ENCODE assay signal across 18 cellular contexts in the genomic region with DNA sequence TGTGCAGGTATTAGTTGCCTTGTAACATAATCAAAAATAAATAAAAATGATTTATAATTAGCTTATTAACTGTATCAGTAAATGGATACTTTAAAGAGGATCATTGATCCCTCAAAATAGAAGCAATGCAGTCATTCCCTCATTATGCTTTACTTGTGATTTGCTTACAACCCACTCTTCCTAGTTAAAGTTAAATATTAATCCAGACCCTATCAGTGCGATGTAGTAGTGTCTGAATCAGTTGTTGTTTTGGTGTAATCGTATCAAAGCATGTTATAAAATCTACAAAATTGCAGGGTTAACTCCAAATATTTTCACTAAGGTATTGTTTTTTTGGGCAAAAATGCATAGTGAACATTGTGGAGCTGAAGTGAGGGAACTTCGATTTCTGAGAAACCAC. TPM values are rescaled to one million over a fixed set of nuclear protein-coding genes. Genes with fewer than 3 reads are reported as not detected.
A peak's percentile ranks its signal among the peaks of the same experiment; 100 is the strongest.
DNase-seq lines count a peak whose midpoint lies in the region; ATAC-seq and TF ChIP-seq lines count a peak whose summit lies in the region.
"Had no signal": no experiment of that assay in that cellular context is flagged by ENCODE, and none has a peak within 500 bp of the region (broad histone marks: within the 10 kb centered on the region; RNA-seq: fewer than 3 reads in every experiment).

No MANE protein-coding gene starts in this region.

- TF ChIP-seq CTCF in RWPE2 (IDR thresholded peaks at IDR 0.05; ENCODE audit: poor library complexity, severe bottlenecking): no peak
- no peak for TF ChIP-seq CTCF in type B pancreatic cell (conservative IDR thresholded peaks at IDR 0.05)

- no peaks in the 10 kb centered on the region for H3K9me3 ChIP-seq in RWPE2 (ENCODE audit: severe bottlenecking)
- H3K9me3 ChIP-seq: HAP-1, upper lobe of right lung had no signal

- H3K4me2 ChIP-seq in mesendoderm (ENCODE audit: low read length): no peak overlapping the region

- peaks cover 3% of the 10 kb centered on the region for H3K36me3 Mint-ChIP-seq in activated naive CD4-positive, alpha-beta T cell treated with anti-CD3 and anti-CD28 coated beads, Interleukin-2, amount 50 U/mL, for 24 hours
- peaks cover 9% of the 10 kb centered on the region for H3K36me3 Mint-ChIP-seq in type B pancreatic cell

- no peak for DNase-seq in activated naive CD4-positive, alpha-beta T cell treated with anti-CD3 and anti-CD28 coated beads, Interleukin-2, amount 50 U/mL, for 16 hours
- DNase-seq in RWPE2 (ENCODE audit: low spot score) (no peak), kidney glomerular epithelial cell (lab: John Stamatoyannopoulos, UW) (peak; percentile 47), type B pancreatic cell (ENCODE audit: extremely low spot score, unreplicated experiment) (no peak), glomerular visceral epithelial cell (ENCODE audit: extremely low spot score) (no peak), NCI-H1092 treated with DMSO at 0.1 percent for 48 hours (lab: John Stamatoyannopoulos, UW) (no peak), mesendoderm (no peak)
- DNase-seq: ACHN; activated CD4-positive, alpha-beta T cell treated with anti-CD3 and anti-CD28 coated beads, Interleukin-2, amount 50 U/mL, for 1 hour; activated CD8-positive, alpha-beta memory T cell treated with anti-CD3 and anti-CD28 coated beads, Interleukin-2, amount 50 U/mL, for 48 hours; DMS153; GDM1; naive thymus-derived CD8-positive, alpha-beta T cell had no signal

- H4K5ac ChIP-seq in mesendoderm (ENCODE audit: low read length): no peak overlapping the region

- H3K4me1 ChIP-seq in RWPE2 (ENCODE audit: insufficient read depth, poor library complexity, severe bottlenecking): peaks cover 28% of the 10 kb centered on the region
- no peaks in the 10 kb centered on the region for H3K4me1 ChIP-seq in mesendoderm (ENCODE audit: control insufficient read depth, low read depth, low read length)

- H3K36me3 ChIP-seq in RWPE2 (ENCODE audit: low read depth) (peaks cover 14% of the 10 kb centered on the region), mesendoderm (ENCODE audit: control insufficient read depth, insufficient read depth, low read length) (no peaks in the 10 kb centered on the region)
- H3K36me3 ChIP-seq: upper lobe of right lung had no signal

- H3K27ac ChIP-seq in RWPE2 (ENCODE audit: poor library complexity, severe bottlenecking) (peak overlapping the region; percentile 84), mesendoderm (ENCODE audit: low read depth, low read length) (no peak overlapping the region)
- H3K27ac ChIP-seq: upper lobe of right lung had no signal

- H3K27ac Mint-ChIP-seq in activated naive CD4-positive, alpha-beta T cell treated with anti-CD3 and anti-CD28 coated beads, Interleukin-2, amount 50 U/mL, for 24 hours: peak overlapping the region; percentile 76
- peak overlapping the region; percentile 27 for H3K27ac Mint-ChIP-seq in type B pancreatic cell
- H3K27ac Mint-ChIP-seq: activated naive CD4-positive, alpha-beta T cell treated with anti-CD3 and anti-CD28 coated beads for 36 hours had no signal

- no peak overlapping the region for H2AK5ac ChIP-seq in mesendoderm (ENCODE audit: low read length)

- H3K18ac ChIP-seq in mesendoderm (ENCODE audit: low read length): no peak overlapping the region

- no peak overlapping the region for H3K4ac ChIP-seq in mesendoderm (ENCODE audit: low read depth, low read length)

- WGBS in mesendoderm (ENCODE audit: extremely low coverage, insufficient coverage, low lambda C conversion rate): no CpG with 5 or more reads among the region's 3 CpGs

- peaks cover 81% of the 10 kb centered on the region for H3K79me2 ChIP-seq in mesendoderm (ENCODE audit: control insufficient read depth, insufficient read depth, low read length)

- H3K9ac ChIP-seq in mesendoderm (ENCODE audit: low read length): no peak overlapping the region

- no peaks in the 10 kb centered on the region for H3K27me3 Mint-ChIP-seq in activated naive CD4-positive, alpha-beta T cell treated with anti-CD3 and anti-CD28 coated beads, Interleukin-2, amount 50 U/mL, for 24 hours
- H3K27me3 Mint-ChIP-seq in type B pancreatic cell: no peaks in the 10 kb centered on the region
- H3K27me3 Mint-ChIP-seq: naive thymus-derived CD8-positive, alpha-beta T cell had no signal

- no peak overlapping the region for H2BK15ac ChIP-seq in mesendoderm (replicated peaks; ENCODE audit: low read depth)

- no peak overlapping the region for H3K4me3 Mint-ChIP-seq in activated naive CD4-positive, alpha-beta T cell treated with anti-CD3 and anti-CD28 coated beads, Interleukin-2, amount 50 U/mL, for 24 hours
- H3K4me3 Mint-ChIP-seq in type B pancreatic cell: peak overlapping the region; percentile 58
- H3K4me3 Mint-ChIP-seq: activated naive CD4-positive, alpha-beta T cell treated with anti-CD3 and anti-CD28 coated beads for 36 hours; CD14-positive monocyte had no signal

- H2BK120ac ChIP-seq in mesendoderm (ENCODE audit: low read depth, low read length): no peak overlapping the region

- no peak overlapping the region for H3K56ac ChIP-seq in mesendoderm (ENCODE audit: low read length)

- no peak overlapping the region for H4K8ac ChIP-seq in mesendoderm (ENCODE audit: low read depth, low read length)

- no peak overlapping the region for H3K23ac ChIP-seq in mesendoderm (ENCODE audit: low read length)

- H3K9me3 Mint-ChIP-seq in activated naive CD4-positive, alpha-beta T cell treated with anti-CD3 and anti-CD28 coated beads, Interleukin-2, amount 50 U/mL, for 24 hours: no peaks in the 10 kb centered on the region
- no peaks in the 10 kb centered on the region for H3K9me3 Mint-ChIP-seq in type B pancreatic cell
- H3K9me3 Mint-ChIP-seq: activated naive CD4-positive, alpha-beta T cell treated with anti-CD3 and anti-CD28 coated beads for 36 hours; CD14-positive monocyte; naive thymus-derived CD8-positive, alpha-beta T cell had no signal

- ATAC-seq in RWPE2 (ENCODE audit: low read depth): no peak
- ATAC-seq: naive thymus-derived CD8-positive, alpha-beta T cell had no signal

- H3K4me3 ChIP-seq in RWPE2 (ENCODE audit: severe bottlenecking) (no peak overlapping the region), mesendoderm (ENCODE audit: low read length) (no peak overlapping the region)
- H3K4me3 ChIP-seq: HAP-1, upper lobe of right lung had no signal

- H3K27me3 ChIP-seq in RWPE2 (ENCODE audit: insufficient read depth, poor library complexity, severe bottlenecking) (no peaks in the 10 kb centered on the region), mesendoderm (ENCODE audit: insufficient read depth, low read length, poor library complexity) (no peaks in the 10 kb centered on the region)
- H3K27me3 ChIP-seq: upper lobe of right lung had no signal

- peaks cover 51% of the 10 kb centered on the region for H3K79me1 ChIP-seq in mesendoderm (ENCODE audit: low read length)

- H3K4me1 Mint-ChIP-seq in activated naive CD4-positive, alpha-beta T cell treated with anti-CD3 and anti-CD28 coated beads, Interleukin-2, amount 50 U/mL, for 24 hours: peaks cover 93% of the 10 kb centered on the region
- H3K4me1 Mint-ChIP-seq in type B pancreatic cell (ENCODE audit: unreplicated experiment): peaks cover 61% of the 10 kb centered on the region

- H2BK5ac ChIP-seq in mesendoderm (ENCODE audit: low read length): no peak overlapping the region

RNA-seq across cellular contexts. Expression of gene TENT4A, which starts 17.6 kb away (rescaled TPM):
- 21.7 and 34.1 TPM in 2 replicates for total RNA-seq in type B pancreatic cell (ENCODE audit: low replicate concordance)
- 17.2 TPM for polyA plus RNA-seq in mesendoderm (2013, experiment 1 of 2)
- polyA plus RNA-seq in mesendoderm (2013, experiment 2 of 2): 17.1 TPM
